Comparison of ENCODE assay signal across 1 cellular context in the genomic region with DNA sequence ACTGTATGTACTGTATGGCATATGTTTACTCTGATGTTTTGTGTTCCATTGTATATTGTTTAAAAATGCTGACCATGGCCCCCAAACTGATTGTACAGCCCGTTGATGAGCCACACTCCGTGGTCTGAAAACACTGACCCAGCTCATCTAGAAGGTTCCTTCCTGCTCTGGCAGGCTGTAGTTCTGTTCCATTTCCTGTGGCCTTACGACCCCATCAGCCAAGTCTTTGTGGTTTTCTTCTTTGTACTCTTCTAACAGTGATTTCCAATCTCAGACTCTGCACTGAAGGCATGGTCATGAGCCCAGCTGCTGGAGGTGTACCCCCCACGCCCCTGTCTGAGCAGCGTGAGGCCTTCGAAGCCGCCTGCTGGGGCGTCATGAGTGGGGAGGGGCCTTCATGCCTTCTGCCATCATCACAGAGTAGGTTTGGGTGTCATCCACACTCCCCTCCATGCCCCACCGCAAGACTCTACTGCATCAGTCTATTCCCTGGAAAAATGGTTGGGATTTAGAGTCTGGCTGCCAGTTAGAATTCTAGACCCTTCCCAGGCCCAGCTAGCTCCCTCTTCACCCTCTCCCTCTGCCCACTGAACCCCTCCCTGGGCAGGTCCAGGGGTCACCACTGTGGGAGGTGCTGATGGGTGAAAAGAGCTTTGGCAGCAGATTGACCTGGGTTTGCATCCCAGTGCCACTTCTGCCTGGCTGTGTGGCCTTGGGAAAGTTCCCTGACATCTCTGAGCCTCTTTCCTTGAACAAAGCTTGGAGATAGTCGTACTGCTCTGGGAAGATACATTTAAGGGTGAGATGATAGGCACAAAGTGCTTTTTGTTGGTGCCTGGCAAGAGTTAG.
TF ChIP-seq lines count a peak whose summit lies in the region.

No MANE protein-coding gene starts in this region.

TF ChIP-seq in GM23338, 12 proteins besides CTCF, POLR2A, EP300 and RAD21 (continued from another document):
- TF ChIP-seq, protein P1, sequence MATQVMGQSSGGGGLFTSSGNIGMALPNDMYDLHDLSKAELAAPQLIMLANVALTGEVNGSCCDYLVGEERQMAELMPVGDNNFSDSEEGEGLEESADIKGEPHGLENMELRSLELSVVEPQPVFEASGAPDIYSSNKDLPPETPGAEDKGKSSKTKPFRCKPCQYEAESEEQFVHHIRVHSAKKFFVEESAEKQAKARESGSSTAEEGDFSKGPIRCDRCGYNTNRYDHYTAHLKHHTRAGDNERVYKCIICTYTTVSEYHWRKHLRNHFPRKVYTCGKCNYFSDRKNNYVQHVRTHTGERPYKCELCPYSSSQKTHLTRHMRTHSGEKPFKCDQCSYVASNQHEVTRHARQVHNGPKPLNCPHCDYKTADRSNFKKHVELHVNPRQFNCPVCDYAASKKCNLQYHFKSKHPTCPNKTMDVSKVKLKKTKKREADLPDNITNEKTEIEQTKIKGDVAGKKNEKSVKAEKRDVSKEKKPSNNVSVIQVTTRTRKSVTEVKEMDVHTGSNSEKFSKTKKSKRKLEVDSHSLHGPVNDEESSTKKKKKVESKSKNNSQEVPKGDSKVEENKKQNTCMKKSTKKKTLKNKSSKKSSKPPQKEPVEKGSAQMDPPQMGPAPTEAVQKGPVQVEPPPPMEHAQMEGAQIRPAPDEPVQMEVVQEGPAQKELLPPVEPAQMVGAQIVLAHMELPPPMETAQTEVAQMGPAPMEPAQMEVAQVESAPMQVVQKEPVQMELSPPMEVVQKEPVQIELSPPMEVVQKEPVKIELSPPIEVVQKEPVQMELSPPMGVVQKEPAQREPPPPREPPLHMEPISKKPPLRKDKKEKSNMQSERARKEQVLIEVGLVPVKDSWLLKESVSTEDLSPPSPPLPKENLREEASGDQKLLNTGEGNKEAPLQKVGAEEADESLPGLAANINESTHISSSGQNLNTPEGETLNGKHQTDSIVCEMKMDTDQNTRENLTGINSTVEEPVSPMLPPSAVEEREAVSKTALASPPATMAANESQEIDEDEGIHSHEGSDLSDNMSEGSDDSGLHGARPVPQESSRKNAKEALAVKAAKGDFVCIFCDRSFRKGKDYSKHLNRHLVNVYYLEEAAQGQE (IDR thresholded peaks at IDR 0.05; ENCODE audit: unreplicated experiment), result no peak
